11 cellular contexts compared by ENCODE assay signal in genomic region chr9:23851024-23851629, GRCh38. TPM values are rescaled to one million over a fixed set of nuclear protein-coding genes. Genes with fewer than 3 reads are reported as not detected.
DNase-seq lines count a peak whose midpoint lies in the region; ATAC-seq and TF ChIP-seq lines count a peak whose summit lies in the region.
"Had no signal": no experiment of that assay in that cellular context is flagged by ENCODE, and none has a peak within 500 bp of the region (broad histone marks: within the 10 kb centered on the region; RNA-seq: fewer than 3 reads in every experiment).

No MANE protein-coding gene starts in this region.

- CTCF ChIA-PET in RWPE1 (lab: Yijun Ruan, JAX): no interaction called here

- POLR2A ChIA-PET in RWPE1 (lab: Yijun Ruan, JAX; ENCODE audit: low non-redundant PET): no interaction called here

- no peaks in the 10 kb centered on the region for H3K9me3 ChIP-seq in left ventricle myocardium inferior (replicated peaks)
- H3K9me3 ChIP-seq in prostate gland: no peaks in the 10 kb centered on the region

- H3K27me3 ChIP-seq in left ventricle myocardium inferior (ENCODE audit: low read depth) (peaks cover 89% of the 10 kb centered on the region), prostate gland (replicated peaks; ENCODE audit: insufficient read depth) (peaks cover 5% of the 10 kb centered on the region)

- H3K4me3 ChIP-seq in left ventricle myocardium inferior (peak overlapping the region; percentile 62), prostate gland (peak overlapping the region; percentile 20 to 27)
- H3K4me3 ChIP-seq: K562 had no signal

- no peak for TF ChIP-seq CTCF in RWPE1 (conservative IDR thresholded peaks at IDR 0.05; ENCODE audit: low read depth)
- no peak for TF ChIP-seq CTCF in left ventricle myocardium inferior (IDR thresholded peaks at IDR 0.05; ENCODE audit: borderline replicate concordance)
- no peak for TF ChIP-seq CTCF in prostate gland (IDR thresholded peaks at IDR 0.05)

- TF ChIP-seq POLR2A in prostate gland (IDR thresholded peaks at IDR 0.05): no peak

- intact Hi-C loops in left ventricle myocardium inferior (cut with micrococcal nuclease) (no loop called here), prostate gland (cut with DNase I) (no loop called here)

- H3K36me3 ChIP-seq in left ventricle myocardium inferior (no peaks in the 10 kb centered on the region), prostate gland (no peaks in the 10 kb centered on the region)

- WGBS in prostate gland: 2% methylated on average over 46 of the region's 46 CpGs

- H3K4me1 ChIP-seq in left ventricle myocardium inferior: peaks cover 16% of the 10 kb centered on the region
- no peaks in the 10 kb centered on the region for H3K4me1 ChIP-seq in prostate gland (replicated peaks)

- no peak for ATAC-seq in GM21825 (IDR thresholded peaks at IDR 0.05; ENCODE audit: unreplicated experiment)
- ATAC-seq in HG03565 (IDR thresholded peaks at IDR 0.05; ENCODE audit: unreplicated experiment): no peak
- ATAC-seq: activated CD8-positive, alpha-beta T cell treated with anti-CD3 and anti-CD28 coated beads, Interleukin-2, amount 10 ng/mL, durations not matched to agents 7 days and 5 days; K562 had no signal

- H3K27ac ChIP-seq in RWPE1: no peak overlapping the region
- no peak overlapping the region for H3K27ac ChIP-seq in left ventricle myocardium inferior (replicated peaks)
- H3K27ac ChIP-seq in prostate gland: no peak overlapping the region

- DNase-seq in GM03348 (ENCODE audit: low spot score) (peak; percentile 35), RWPE1 (ENCODE audit: low spot score) (peak; percentile 58), left ventricle myocardium inferior (no peak), prostate gland (ENCODE audit: low spot score) (no peak), OCI-M2 (lab: John Stamatoyannopoulos, UW; ENCODE audit: unreplicated experiment) (no peak), NK-92 (lab: John Stamatoyannopoulos, UW; ENCODE audit: unreplicated experiment) (no peak)
- DNase-seq: activated CD8-positive, alpha-beta T cell treated with anti-CD3 and anti-CD28 coated beads, Interleukin-2, amount 10 ng/mL, durations not matched to agents 7 days and 5 days; stimulated activated CD8-positive, alpha-beta memory T cell treated with anti-CD3 and anti-CD28 coated beads, Interleukin-4, amount 100 ng/mL, for 48 hours had no signal

RNA-seq across cellular contexts. Expression of gene ELAVL2, which starts 25.1 kb away (rescaled TPM):
- total RNA-seq in left ventricle myocardium inferior (0.08 TPM), prostate gland (10 to 100 TPM in 1 of 2 donors, under 1 TPM in 1; 0.55 to 43.1 TPM)
- total RNA-seq: activated CD8-positive, alpha-beta T cell treated with anti-CD3 and anti-CD28 coated beads, Interleukin-2, amount 10 ng/mL, durations not matched to agents 7 days and 5 days; K562 had no signal

Comparison
In these comparisons a context has a peak if more than half of its experiments do, and no peak if none do; other contexts are left out.
1. DNase-seq: peak in GM03348 (single experiment) and RWPE1 (single experiment); none in left ventricle myocardium inferior (single experiment), prostate gland (single experiment), OCI-M2 (single experiment) and NK-92 (single experiment).